Comparison of ENCODE assay signal across 8 cellular contexts in the genomic region with DNA sequence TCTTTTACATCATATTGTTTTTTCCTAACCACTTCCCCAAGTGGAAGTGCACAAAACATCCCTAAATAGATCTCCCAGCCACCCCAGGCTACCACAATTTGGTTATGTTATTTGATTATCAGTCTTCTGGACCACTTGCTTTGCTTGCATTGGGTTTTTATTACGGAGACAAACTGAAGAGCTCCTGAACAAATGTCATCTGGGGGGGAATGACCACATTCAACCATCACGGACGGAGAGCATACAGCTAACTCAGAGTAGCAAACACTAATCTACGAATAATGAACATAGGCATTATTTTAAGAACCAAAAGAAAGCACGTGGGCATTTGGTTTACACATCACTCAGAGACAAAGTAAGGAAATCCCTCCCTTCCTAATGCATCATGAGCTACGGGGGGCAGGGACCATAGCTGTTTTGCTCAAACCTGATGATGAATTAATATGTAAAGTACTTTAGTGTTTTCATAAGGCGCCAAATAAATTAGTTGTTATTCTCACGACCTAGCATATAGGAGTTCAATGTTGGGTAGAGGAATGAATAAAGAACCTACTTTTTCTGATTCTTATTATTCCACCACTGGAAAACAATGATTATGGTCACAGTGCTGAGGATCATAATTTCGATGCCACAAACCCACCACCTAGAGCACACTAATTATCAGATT. TPM values are rescaled to one million over a fixed set of nuclear protein-coding genes. Genes with fewer than 3 reads are reported as not detected.
A peak's percentile ranks its signal among the peaks of the same experiment; 100 is the strongest.
DNase-seq lines count a peak whose midpoint lies in the region; ATAC-seq and TF ChIP-seq lines count a peak whose summit lies in the region.

No MANE protein-coding gene starts in this region.

- H3K9me3 ChIP-seq in Peyer's patch (no peaks in the 10 kb centered on the region), colonic mucosa (no peaks in the 10 kb centered on the region), mononuclear cell (ENCODE audit: low read depth, low read length) (no peaks in the 10 kb centered on the region)

- H3K9ac ChIP-seq in colonic mucosa (ENCODE audit: low read depth in 2 of 2, low read length in 2 of 2), result peak overlapping the region in 1 of 2 donors; percentile 52

- TF ChIP-seq POLR2A in Peyer's patch (IDR thresholded peaks at IDR 0.05), result no peak

- intact Hi-C loops in colonic mucosa (cut with DNase I), result no loop called here

- H3K27ac ChIP-seq in Peyer's patch (peak overlapping the region; percentile 94 to 99 (median 96)), colonic mucosa (peak overlapping the region; percentile 81)

- H3K36me3 ChIP-seq in Peyer's patch (no peaks in the 10 kb centered on the region), colonic mucosa (no peaks in the 10 kb centered on the region)

- TF ChIP-seq CTCF in Peyer's patch (IDR thresholded peaks at IDR 0.05) (no peak), colonic mucosa (IDR thresholded peaks at IDR 0.05) (no peak)

- DNase-seq in NCI-H526 (lab: John Stamatoyannopoulos, UW), result peak; percentile 7 to 15
- no peak for DNase-seq in NCI-H526 treated with DMSO at 0.1 percent for 48 hours (lab: John Stamatoyannopoulos, UW)
- peak in 1 of 3 donors; percentile 54 for DNase-seq in Peyer's patch
- no peak for DNase-seq in colonic mucosa
- no peak for DNase-seq in dedifferentiated amniotic fluid mesenchymal stem cell (ENCODE audit: extremely low spot score)

- no peak for ATAC-seq in GM21381 (IDR thresholded peaks at IDR 0.05; ENCODE audit: unreplicated experiment)
- ATAC-seq in GM21447 (IDR thresholded peaks at IDR 0.05; ENCODE audit: unreplicated experiment), result no peak

- H3K27me3 ChIP-seq in Peyer's patch (no peaks in the 10 kb centered on the region), colonic mucosa (no peaks in the 10 kb centered on the region), mononuclear cell (ENCODE audit: insufficient read depth, low read length) (no peaks in the 10 kb centered on the region)

- H3K4me1 ChIP-seq in Peyer's patch (peaks cover 0 to 5% (median 0%) of the 10 kb centered on the region in 4 donors), colonic mucosa (no peaks in the 10 kb centered on the region), mononuclear cell (ENCODE audit: insufficient read depth, low read length) (peaks cover 54% of the 10 kb centered on the region)

- peak overlapping the region; percentile 92 to 94 (median 94) for H3K4me3 ChIP-seq in Peyer's patch
- H3K4me3 ChIP-seq in colonic mucosa, result peak overlapping the region; percentile 59
- peak overlapping the region; percentile 67 for H3K4me3 ChIP-seq in mononuclear cell (ENCODE audit: low read length)

RNA-seq across cellular contexts. Expression of a gene that starts 11.6 kb away (rescaled TPM):
- total RNA-seq in Peyer's patch, result 10 to 100 TPM in 1 of 4 donors, under 1 TPM in 2, not detected in 1; 0.70 to 14.9 (median 0.94) TPM
- total RNA-seq in colonic mucosa, result under 1 TPM in 1 of 2 donors, not detected in 1; 0.77 TPM
- 6.9 TPM for total RNA-seq in mononuclear cell

RNA-seq across cellular contexts. Expression of a gene that starts 18.2 kb away (rescaled TPM):
- total RNA-seq in Peyer's patch, result 10 to 100 TPM in 3 of 4 donors, 1 to 10 TPM in 1; 7.2 to 41.3 (median 12.1) TPM
- 10 to 100 TPM in 1 of 2 donors, 1 to 10 TPM in 1; 2.6 to 19.1 TPM for total RNA-seq in colonic mucosa
- 37.8 TPM for total RNA-seq in mononuclear cell

Comparison
In these comparisons a context has a peak if more than half of its experiments do, and no peak if none do; other contexts are left out.
1. DNase-seq: peak in NCI-H526 (2 of 2); none in NCI-H526 treated with DMSO at 0.1 percent for 48 hours (single experiment), colonic mucosa (single experiment) and dedifferentiated amniotic fluid mesenchymal stem cell (single experiment).
2. Peak in every context shown above with its lines, with median percentiles within 50 percentile points of each other: H3K4me3 ChIP-seq.